Comparison of ENCODE assay signal across 9 cellular contexts in the genomic region with DNA sequence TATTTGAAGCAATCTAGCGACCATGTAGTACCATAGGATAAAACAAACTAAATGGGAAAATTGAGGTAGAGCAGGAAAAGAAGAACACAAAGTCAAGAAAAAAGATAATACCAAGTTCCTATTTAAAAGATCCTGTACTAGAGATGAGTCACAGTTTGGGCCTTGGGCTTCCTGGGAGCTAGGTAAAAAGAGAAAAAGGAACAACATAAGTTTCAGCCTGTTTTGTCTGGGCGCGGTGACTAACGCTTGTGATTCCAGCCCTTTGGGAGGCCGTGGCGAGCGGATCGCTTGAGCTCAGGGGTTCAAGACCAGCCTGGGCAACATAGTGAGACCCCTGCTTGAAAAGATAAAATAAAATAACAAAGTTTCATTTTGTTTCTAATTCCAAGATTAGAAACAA. TPM values are rescaled to one million over a fixed set of nuclear protein-coding genes. Genes with fewer than 3 reads are reported as not detected.
DNase-seq lines count a peak whose midpoint lies in the region; ATAC-seq, FAIRE-seq and TF ChIP-seq lines count a peak whose summit lies in the region.
"Had no signal": no experiment of that assay in that cellular context is flagged by ENCODE, and none has a peak within 500 bp of the region (broad histone marks: within the 10 kb centered on the region; RNA-seq: fewer than 3 reads in every experiment).

No MANE protein-coding gene starts in this region.

- POLR2A ChIA-PET in WTC11 (lab: Charles Lee): interaction anchor here (0.6 kb wide), 1 partner anchor 13 kb away, joined by 3 read pairs; no protein-coding TSS in a partner anchor

- 76% methylated on average over 8 of the region's 8 CpGs for WGBS in right cardiac atrium

- FAIRE-seq in urothelium cell line (lab: Jason Lieb, UNC): no peak

- no peak for TF ChIP-seq CTCF in WTC11 (IDR thresholded peaks at IDR 0.05)

- no peaks in the 10 kb centered on the region for H3K27me3 ChIP-seq in right cardiac atrium (ENCODE audit: control insufficient read depth, insufficient read depth)

- no peaks in the 10 kb centered on the region for H3K36me3 Mint-ChIP-seq in WTC11

- no peaks in the 10 kb centered on the region for H3K9me3 ChIP-seq in right cardiac atrium (ENCODE audit: control insufficient read depth, low read length)

- no peak overlapping the region for H3K27ac ChIP-seq in right cardiac atrium (ENCODE audit: low read length)

- DNase-seq in right cardiac atrium (peak in 1 of 3 donors; percentile 61), Right ventricle myocardium superior (no peak), WTC11 (ENCODE audit: low spot score) (no peak), iris pigment epithelial cell (ENCODE audit: low read depth) (peak; percentile 91), urothelium cell line (ENCODE audit: low spot score) (peak; percentile 48), GM19238 (ENCODE audit: insufficient read length, low spot score) (no peak), NCI-H187 (lab: John Stamatoyannopoulos, UW) (no peak)
- DNase-seq: activated CD4-positive, CD25-positive, alpha-beta regulatory T cell had no signal

- H3K9me3 Mint-ChIP-seq in WTC11: no peaks in the 10 kb centered on the region

- peaks cover 1% of the 10 kb centered on the region for H3K4me1 ChIP-seq in right cardiac atrium (ENCODE audit: control insufficient read depth, insufficient read depth, low read length)

- H3K4me1 Mint-ChIP-seq in WTC11: peaks cover 32% of the 10 kb centered on the region

- H3K4me3 Mint-ChIP-seq in WTC11: peak overlapping the region; percentile 88

- H3K4me3 ChIP-seq in right cardiac atrium (ENCODE audit: low read length): peak overlapping the region; percentile 100

- ATAC-seq in right cardiac atrium: no peak
- ATAC-seq in Right ventricle myocardium superior (ENCODE audit: poor library complexity): no peak
- no peak for ATAC-seq in WTC11
- no peak for ATAC-seq in HG03108 (IDR thresholded peaks at IDR 0.05; ENCODE audit: unreplicated experiment)

- H3K27me3 Mint-ChIP-seq in WTC11 (ENCODE audit: low read depth): no peaks in the 10 kb centered on the region

- H3K27ac Mint-ChIP-seq in WTC11: 0 out of 2 replicates have a peak overlapping the region, but pooled peaks have one; percentile 2

- CTCF ChIA-PET in WTC11 (lab: Charles Lee): no interaction called here

- intact Hi-C loops in right cardiac atrium (cut with DNase I) (no loop called here), Right ventricle myocardium superior (cut with DNase I) (no loop called here)

TF ChIP-seq in WTC11, 78 proteins besides CTCF, POLR2A, EP300 and RAD21:
- TF ChIP-seq ZNF121 (CRISPR knock-in tag; IDR thresholded peaks at IDR 0.05) (0 out of 2 replicates have a peak, but pooled peaks have one; percentile 32), KAT7 (CRISPR knock-in tag; IDR thresholded peaks at IDR 0.05; ENCODE audit: borderline replicate concordance) (no peak)

RNA-seq across cellular contexts. Expression of a gene that starts 14.0 kb away (rescaled TPM):
- total RNA-seq in right cardiac atrium (under 1 TPM in 1 of 4 donors, not detected in 3; 0.12 TPM), Right ventricle myocardium superior (not detected), WTC11 (2021) (0.24 TPM in 1 of 3 replicates, not detected in the others)
- polyA plus RNA-seq in right cardiac atrium: 0.14 TPM

RNA-seq across cellular contexts. Expression of a gene that starts 15.8 kb away (rescaled TPM):
- total RNA-seq in right cardiac atrium (10 to 100 TPM; 11.2 to 17.0 (median 15.6) TPM), Right ventricle myocardium superior (13.2 TPM), WTC11 (2021) (18.9 to 21.9 TPM (median 21.1 TPM) in 3 replicates)
- polyA plus RNA-seq in right cardiac atrium: 5.8 TPM

Comparison
In these comparisons a context has a peak if more than half of its experiments do, and no peak if none do; other contexts are left out.
1. DNase-seq: peak in iris pigment epithelial cell (single experiment) and urothelium cell line (single experiment); none in Right ventricle myocardium superior (single experiment), WTC11 (single experiment), GM19238 (single experiment) and NCI-H187 (0 of 2).